Comparison of ENCODE assay signal across 13 cellular contexts in the genomic region with DNA sequence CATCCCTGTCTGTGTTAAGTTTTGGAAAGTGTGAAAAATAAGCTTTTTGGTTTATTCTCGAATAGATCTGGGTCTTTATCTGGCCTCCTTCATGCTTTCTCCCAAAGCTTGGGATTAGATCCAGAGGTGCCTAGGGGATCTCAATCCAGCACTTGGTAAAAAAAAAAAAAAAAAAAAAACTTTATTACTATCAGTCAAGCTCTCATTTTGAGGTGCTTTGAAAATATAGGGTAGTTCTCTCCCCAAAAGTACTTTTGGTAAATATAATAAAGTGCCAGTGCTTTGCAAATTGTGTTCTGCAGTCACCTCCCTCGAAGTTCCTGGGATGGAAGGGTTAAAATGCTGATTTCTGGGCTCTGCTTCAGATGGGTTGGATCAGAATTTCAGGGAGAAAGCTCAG. TPM values are rescaled to one million over a fixed set of nuclear protein-coding genes. Genes with fewer than 3 reads are reported as not detected.
DNase-seq lines count a peak whose midpoint lies in the region; ATAC-seq and TF ChIP-seq lines count a peak whose summit lies in the region.
"Had no signal": no experiment of that assay in that cellular context is flagged by ENCODE, and none has a peak within 500 bp of the region (broad histone marks: within the 10 kb centered on the region; RNA-seq: fewer than 3 reads in every experiment).

No MANE protein-coding gene starts in this region.

- no peaks in the 10 kb centered on the region for H3K9me3 Mint-ChIP-seq in CD4-positive, alpha-beta T cell
- no peaks in the 10 kb centered on the region for H3K9me3 Mint-ChIP-seq in naive thymus-derived CD4-positive, alpha-beta T cell

- no peaks in the 10 kb centered on the region for H3K36me3 Mint-ChIP-seq in CD4-positive, alpha-beta T cell (ENCODE audit: low read depth)
- H3K36me3 Mint-ChIP-seq in T-helper 17 cell (ENCODE audit: low read depth), result peaks cover 4% of the 10 kb centered on the region
- H3K36me3 Mint-ChIP-seq in naive thymus-derived CD4-positive, alpha-beta T cell, result peaks cover 0 to 4% (median 0%) of the 10 kb centered on the region in 5 donors

- H3K4me1 Mint-ChIP-seq in CD4-positive, alpha-beta T cell (ENCODE audit: low read depth), result peaks cover 14% of the 10 kb centered on the region
- H3K4me1 Mint-ChIP-seq in T-helper 17 cell, result peaks cover 13% of the 10 kb centered on the region
- peaks cover 3 to 22% (median 15%) of the 10 kb centered on the region in 7 donors for H3K4me1 Mint-ChIP-seq in naive thymus-derived CD4-positive, alpha-beta T cell

- H3K27me3 ChIP-seq in CD4-positive, alpha-beta T cell (ENCODE audit: control insufficient read depth, insufficient read depth, low read length), result no peaks in the 10 kb centered on the region
- H3K27me3 ChIP-seq in naive thymus-derived CD4-positive, alpha-beta T cell (ENCODE audit: control insufficient read depth in 2 of 2, insufficient read depth in 2 of 2, low read length in 2 of 2), result no peaks in the 10 kb centered on the region
- H3K27me3 ChIP-seq: BLaER1 had no signal

- no peaks in the 10 kb centered on the region for H3K9me3 ChIP-seq in CD4-positive, alpha-beta T cell (ENCODE audit: control insufficient read depth, low read length)
- H3K9me3 ChIP-seq in T-helper 17 cell (ENCODE audit: control insufficient read depth, low read length, poor library complexity, severe bottlenecking), result no peaks in the 10 kb centered on the region
- no peaks in the 10 kb centered on the region for H3K9me3 ChIP-seq in naive thymus-derived CD4-positive, alpha-beta T cell (ENCODE audit: control insufficient read depth in 2 of 3, low read length in 3 of 3)
- H3K9me3 ChIP-seq: A549, BLaER1, HAP-1 had no signal

- CTCF ChIA-PET in CD4-positive, alpha-beta T cell (lab: Charles Lee), result interaction anchor here (0.8 to 2.0 kb wide), 2 partner anchors 22 to 411 kb away, joined by 3 to 8 read pairs; no protein-coding TSS in a partner anchor
- CTCF ChIA-PET in naive thymus-derived CD4-positive, alpha-beta T cell (lab: Charles Lee), result interaction anchor here (0.7 to 4.0 kb wide), 4 partner anchors 9 to 682 kb away, joined by 3 to 19 read pairs (median 6); no protein-coding TSS in a partner anchor

- no peak for TF ChIP-seq CTCF in CD4-positive, alpha-beta T cell (IDR thresholded peaks at IDR 0.05)

- peaks cover 5% of the 10 kb centered on the region for H3K27me3 Mint-ChIP-seq in CD4-positive, alpha-beta T cell
- peaks cover 15% of the 10 kb centered on the region for H3K27me3 Mint-ChIP-seq in T-helper 17 cell
- peaks cover 0 to 18% (median 4%) of the 10 kb centered on the region in 5 donors for H3K27me3 Mint-ChIP-seq in naive thymus-derived CD4-positive, alpha-beta T cell

- H3K27ac ChIP-seq in CD4-positive, alpha-beta T cell (ENCODE audit: low read depth, low read length), result no peak overlapping the region
- no peak overlapping the region for H3K27ac ChIP-seq in naive thymus-derived CD4-positive, alpha-beta T cell (ENCODE audit: low read depth, low read length)
- H3K27ac ChIP-seq: A549, BLaER1, HL-60 had no signal

- H3K4me1 ChIP-seq in naive thymus-derived CD4-positive, alpha-beta T cell (ENCODE audit: control insufficient read depth in 2 of 2, insufficient read depth in 2 of 2, low read length in 2 of 2), result peaks cover 0 to 3% of the 10 kb centered on the region in 2 donors
- H3K4me1 ChIP-seq: A549, HAP-1 had no signal

- POLR2A ChIA-PET in CD4-positive, alpha-beta T cell (lab: Charles Lee), result interaction anchor here (1.0 to 1.3 kb wide), 3 partner anchors 16 to 138 kb away, joined by 3 to 7 read pairs (median 4); partner anchors contain the start of genes C11orf54, CEP295, MED17 and TAF1D
- POLR2A ChIA-PET in naive thymus-derived CD4-positive, alpha-beta T cell (lab: Charles Lee), result interaction anchor here (0.6 to 0.7 kb wide), 2 partner anchors 484 to 519 kb away, joined by 3 to 5 read pairs; no protein-coding TSS in a partner anchor

- peak overlapping the region; percentile 81 for H3K27ac Mint-ChIP-seq in CD4-positive, alpha-beta T cell
- H3K27ac Mint-ChIP-seq in T-helper 17 cell, result peak overlapping the region; percentile 91
- H3K27ac Mint-ChIP-seq in naive thymus-derived CD4-positive, alpha-beta T cell, result peak overlapping the region in 6 of 9 donors; percentile 46 to 91 (median 86)

- no peak for DNase-seq in CD4-positive, alpha-beta T cell
- no peak for DNase-seq in T-helper 17 cell
- DNase-seq in naive thymus-derived CD4-positive, alpha-beta T cell, result no peak
- no peak for DNase-seq in NCI-H226
- no peak for DNase-seq in activated effector memory CD4-positive, alpha-beta T cell treated with Interleukin-2 at 50 U/mL for 16 hours
- no peak for DNase-seq in dermis blood vessel endothelial cell
- DNase-seq: Calu3, DMS 273 treated with DMSO at 0.1 percent for 48 hours had no signal

- no peaks in the 10 kb centered on the region for H3K36me3 ChIP-seq in naive thymus-derived CD4-positive, alpha-beta T cell (ENCODE audit: control insufficient read depth in 2 of 3, insufficient read depth in 3 of 3, low read length in 3 of 3)
- H3K36me3 ChIP-seq: BLaER1, HAP-1 had no signal

- intact Hi-C loops in CD4-positive, alpha-beta T cell (cut with DNase I, micrococcal nuclease), result loop anchor here (5.0 to 10.0 kb wide), 2 partner anchors 99 to 101 kb away; partner anchors contain the start of gene SMCO4 (in 1 of the 2)
- intact Hi-C loops in naive thymus-derived CD4-positive, alpha-beta T cell (cut with micrococcal nuclease), result loop anchor here (2.0 to 5.0 kb wide), 2 partner anchors 15 to 34 kb away; partner anchors contain the start of gene CEP295 (in 1 of the 2)

- H3K4me3 ChIP-seq in naive thymus-derived CD4-positive, alpha-beta T cell (ENCODE audit: low read length), result no peak overlapping the region
- H3K4me3 ChIP-seq: A549, BLaER1, HAP-1 had no signal

- peak overlapping the region; percentile 46 for H3K4me3 Mint-ChIP-seq in CD4-positive, alpha-beta T cell
- no peak overlapping the region for H3K4me3 Mint-ChIP-seq in T-helper 17 cell
- H3K4me3 Mint-ChIP-seq in naive thymus-derived CD4-positive, alpha-beta T cell, result peak overlapping the region in 7 of 10 donors; percentile 9 to 88 (median 35)

- ATAC-seq in CD4-positive, alpha-beta T cell (ENCODE audit: poor library complexity), result no peak
- ATAC-seq in GM18502 (IDR thresholded peaks at IDR 0.05; ENCODE audit: poor library complexity, unreplicated experiment), result peak; percentile 8
- no peak for ATAC-seq in T-helper 17 cell
- no peak for ATAC-seq in naive thymus-derived CD4-positive, alpha-beta T cell
- ATAC-seq: A549 had no signal

RNA-seq across cellular contexts. Expression of gene CEP295, which starts 15.5 kb away (rescaled TPM):
- 10 to 100 TPM; 11.2 to 13.1 TPM for total RNA-seq in CD4-positive, alpha-beta T cell
- 10 to 100 TPM in 1 of 2 donors, 1 to 10 TPM in 1; 9.3 to 11.9 TPM for total RNA-seq in T-helper 17 cell
- total RNA-seq in naive thymus-derived CD4-positive, alpha-beta T cell, result 10 to 100 TPM; 11.9 to 25.0 (median 14.5) TPM
- polyA plus RNA-seq in naive thymus-derived CD4-positive, alpha-beta T cell, result 1 to 10 TPM; 1.3 to 3.1 TPM
- total RNA-seq in dermis blood vessel endothelial cell, result 28.4 and 30.1 TPM in 2 replicates
